1 cellular context compared by ENCODE assay signal in genomic region chr4:99227646-99228045, GRCh38. TPM values are rescaled to one million over a fixed set of nuclear protein-coding genes. Genes with fewer than 3 reads are reported as not detected.
"Had no signal": no experiment of that assay in that cellular context is flagged by ENCODE, and none has a peak within 500 bp of the region (broad histone marks: within the 10 kb centered on the region; RNA-seq: fewer than 3 reads in every experiment).

No MANE protein-coding gene starts in this region.

RNA-seq across cellular contexts. Expression of gene ADH6, which starts 8.6 kb away (rescaled TPM):
- polyA plus RNA-seq: SK-N-SH had no signal
